18 cellular contexts compared by ENCODE assay signal in the genomic region with DNA sequence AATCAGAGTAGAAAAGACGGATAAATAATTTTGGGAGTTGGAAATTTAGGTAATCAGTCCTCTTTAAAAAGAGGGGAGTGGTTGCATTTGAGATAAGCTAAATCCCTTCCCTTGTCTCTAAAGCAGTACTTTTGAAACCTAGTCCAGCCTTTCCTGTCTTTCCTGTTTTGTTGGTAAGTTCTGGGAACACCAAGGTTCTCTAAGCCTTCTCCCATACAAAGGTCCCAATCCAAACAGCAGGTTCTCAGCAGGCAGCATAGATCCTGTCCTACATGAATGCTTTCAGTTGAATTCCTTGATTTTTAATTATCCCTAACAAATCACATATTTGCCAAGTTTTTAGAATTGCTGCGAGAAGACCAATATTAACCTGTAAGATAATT.
DNase-seq lines count a peak whose midpoint lies in the region; ATAC-seq and TF ChIP-seq lines count a peak whose summit lies in the region.
"Had no signal": no experiment of that assay in that cellular context is flagged by ENCODE, and none has a peak within 500 bp of the region (broad histone marks: within the 10 kb centered on the region; RNA-seq: fewer than 3 reads in every experiment).

No MANE protein-coding gene starts in this region.

- H4K20me1 ChIP-seq in HCT116 (ENCODE audit: insufficient read depth), result no peaks in the 10 kb centered on the region

- H2BK5ac ChIP-seq in trophoblast cell (ENCODE audit: low read depth, low read length, poor library complexity), result no peak overlapping the region

- DNase-seq in HCT116 (ENCODE audit: low read depth, low spot score) (no peak), LoVo (ENCODE audit: low spot score) (peak; percentile 45), esophagus squamous epithelium (lab: John Stamatoyannopoulos, UW) (no peak), trophoblast cell (peak; percentile 63 to 93), T-helper 17 cell (no peak), hypothalamus (lab: John Stamatoyannopoulos, UW) (no peak)
- DNase-seq: activated CD4-positive, alpha-beta T cell treated with anti-CD3 and anti-CD28 coated beads for 1 hour; effector CD8-positive, alpha-beta T cell; foreskin keratinocyte; naive B cell; NCI-H1048; NCI-H2227 treated with DMSO at 0.1 percent for 48 hours; stimulated activated CD4-positive, alpha-beta T cell treated with anti-CD3 and anti-CD28 coated beads, Interleukin-4, amount 100 ng/mL, for 1 hour; upper lobe of left lung had no signal

- no TSS peak for BruUV-seq in HCT116 (replicated peaks; lab: Mats Ljungman, UMichigan)

- no peak overlapping the region for H3K4me3 Mint-ChIP-seq in T-helper 17 cell
- H3K4me3 Mint-ChIP-seq: activated naive CD8-positive, alpha-beta T cell; naive B cell had no signal

- H3K27me3 ChIP-seq in HCT116 (ENCODE audit: insufficient read depth, low read length) (no peaks in the 10 kb centered on the region), esophagus squamous epithelium (no peaks in the 10 kb centered on the region), trophoblast cell (ENCODE audit: insufficient read depth, low read length) (no peaks in the 10 kb centered on the region)
- H3K27me3 ChIP-seq: foreskin keratinocyte, upper lobe of left lung had no signal

- 38 to 43% methylated on average over 2 of the region's 2 CpGs for WGBS in esophagus squamous epithelium, 2 donors
- no CpG with 5 or more reads among the region's 2 CpGs for WGBS in trophoblast cell (ENCODE audit: extremely low coverage, insufficient coverage, insufficient read length)

- intact Hi-C loops in HCT116 (cut with micrococcal nuclease), result no loop called here
- intact Hi-C loops in esophagus squamous epithelium (cut with DNase I), result no loop called here

- H3K4me2 ChIP-seq in HCT116 (ENCODE audit: low read length) (0 out of 2 replicates have a peak overlapping the region, but pooled peaks have one; percentile 15), trophoblast cell (ENCODE audit: low read length) (no peak overlapping the region)

- H3K4me1 Mint-ChIP-seq in T-helper 17 cell, result peaks cover 17% of the 10 kb centered on the region
- H3K4me1 Mint-ChIP-seq: CD14-positive monocyte, naive B cell had no signal

- H2AK5ac ChIP-seq in trophoblast cell (ENCODE audit: low read length), result no peak overlapping the region

- RAD21 ChIA-PET in HCT116 (lab: Charles Lee; ENCODE audit: low non-redundant PET in 1 of 2, low total read pairs in 2 of 2, uncharacterized antibody in 2 of 2, unreplicated experiment in 2 of 2), result no interaction called here

- peaks cover 2% of the 10 kb centered on the region for H3K79me1 ChIP-seq in trophoblast cell (ENCODE audit: low read length)

- H3K4me3 ChIP-seq in HCT116 (replicated peaks in 1 of 2; ENCODE audit: low read depth in 1 of 2, low read length in 2 of 2) (no peak overlapping the region), esophagus squamous epithelium (no peak overlapping the region), trophoblast cell (ENCODE audit: low read depth, low read length) (no peak overlapping the region)
- H3K4me3 ChIP-seq: upper lobe of left lung had no signal

- no peak overlapping the region for H2BK12ac ChIP-seq in trophoblast cell (ENCODE audit: low read length)

- H3K27ac Mint-ChIP-seq in T-helper 17 cell, result no peak overlapping the region
- H3K27ac Mint-ChIP-seq: activated naive CD8-positive, alpha-beta T cell; CD14-positive monocyte; naive B cell had no signal

- H2BK120ac ChIP-seq in trophoblast cell (ENCODE audit: insufficient read depth, low read length, poor library complexity), result no peak overlapping the region

- H2AFZ ChIP-seq in HCT116 (ENCODE audit: low read depth, low read length, poor library complexity, severe bottlenecking) (no peak overlapping the region), trophoblast cell (ENCODE audit: insufficient read depth, low read length, poor library complexity) (no peak overlapping the region)

- H3K23ac ChIP-seq in trophoblast cell (ENCODE audit: low read length), result no peak overlapping the region

- H3K79me2 ChIP-seq in HCT116 (ENCODE audit: insufficient read depth, low read length) (no peaks in the 10 kb centered on the region), trophoblast cell (ENCODE audit: control insufficient read depth, insufficient read depth, low read length, poor library complexity) (no peaks in the 10 kb centered on the region)

- no peak overlapping the region for H4K91ac ChIP-seq in trophoblast cell (ENCODE audit: low read depth, low read length)

- no peak overlapping the region for H3K18ac ChIP-seq in trophoblast cell (ENCODE audit: low read length)

- H3K9ac ChIP-seq in HCT116 (ENCODE audit: low read length), result no peak overlapping the region
- H3K9ac ChIP-seq in trophoblast cell (ENCODE audit: low read length), result no peak overlapping the region

- peaks cover 4% of the 10 kb centered on the region for H3K36me3 Mint-ChIP-seq in T-helper 17 cell (ENCODE audit: low read depth)
- H3K36me3 Mint-ChIP-seq: activated naive CD8-positive, alpha-beta T cell; CD14-positive monocyte; naive B cell had no signal

- H3K27me3 Mint-ChIP-seq in T-helper 17 cell, result peaks cover 64% of the 10 kb centered on the region

- POLR2A ChIA-PET in HCT116 (lab: Charles Lee), result no interaction called here

- TF ChIP-seq RAD21 in HCT116 (IDR thresholded peaks at IDR 0.05; ENCODE audit: low read depth), result no peak

- peaks cover 20 to 46% of the 10 kb centered on the region in 2 experiments for H3K4me1 ChIP-seq in HCT116 (ENCODE audit: control insufficient read depth in 1 of 2, insufficient read depth in 2 of 2, low read length in 2 of 2)
- H3K4me1 ChIP-seq in esophagus squamous epithelium, result peaks cover 18 to 73% (median 56%) of the 10 kb centered on the region in 3 donors
- H3K4me1 ChIP-seq in trophoblast cell (ENCODE audit: control insufficient read depth in 1 of 2, insufficient read depth in 2 of 2, low read length in 2 of 2), result peaks cover 3 to 5% of the 10 kb centered on the region in 2 experiments

- no peak overlapping the region for H3K4ac ChIP-seq in trophoblast cell (ENCODE audit: low read depth, low read length)

- ATAC-seq in HCT116 (no peak; the same call in 1 of the 2 replicates), HG02884 (IDR thresholded peaks at IDR 0.05; ENCODE audit: unreplicated experiment) (no peak), GM18519 (IDR thresholded peaks at IDR 0.05; ENCODE audit: low FRiP score, unreplicated experiment) (no peak), T-helper 17 cell (no peak)

- H4K8ac ChIP-seq in trophoblast cell (ENCODE audit: low read depth, low read length), result no peak overlapping the region

- H4K12ac ChIP-seq in trophoblast cell (ENCODE audit: low read depth, low read length), result no peak overlapping the region

- no peak for TF ChIP-seq CTCF in HCT116 (IDR thresholded peaks at IDR 0.05 in 2 of 3, conservative IDR thresholded peaks at IDR 0.05 in 1 of 3; ENCODE audit: borderline replicate concordance in 1 of 3, insufficient read depth in 1 of 3, low read depth in 2 of 3, low read length in 2 of 3)
- peak in 1 of 6 experiments; percentile 5 for TF ChIP-seq CTCF in esophagus squamous epithelium (IDR thresholded peaks at IDR 0.05)

- no peaks in the 10 kb centered on the region for H3K9me2 ChIP-seq in HCT116 (ENCODE audit: insufficient read depth)

- CTCF ChIA-PET in HCT116 (lab: Charles Lee), result no interaction called here

- no peak overlapping the region for H3K14ac ChIP-seq in trophoblast cell (ENCODE audit: low read length)

- no peaks in the 10 kb centered on the region for H3K36me3 ChIP-seq in HCT116 (ENCODE audit: control insufficient read depth in 1 of 2, insufficient read depth in 2 of 2, low read length in 2 of 2)
- no peaks in the 10 kb centered on the region for H3K36me3 ChIP-seq in esophagus squamous epithelium
- no peaks in the 10 kb centered on the region for H3K36me3 ChIP-seq in trophoblast cell (ENCODE audit: control insufficient read depth in 1 of 2, insufficient read depth in 2 of 2, low read length in 2 of 2)
- H3K36me3 ChIP-seq: upper lobe of left lung had no signal

- no peaks in the 10 kb centered on the region for H3K9me3 ChIP-seq in HCT116 (ENCODE audit: control insufficient read depth in 1 of 2, insufficient read depth in 1 of 2, low read depth in 1 of 2, low read length in 2 of 2)
- no peaks in the 10 kb centered on the region for H3K9me3 ChIP-seq in esophagus squamous epithelium
- H3K9me3 ChIP-seq in trophoblast cell (ENCODE audit: insufficient read depth, low read depth, low read length), result no peaks in the 10 kb centered on the region
- no peaks in the 10 kb centered on the region for H3K9me3 ChIP-seq in T-helper 17 cell (ENCODE audit: control insufficient read depth, low read length, poor library complexity, severe bottlenecking)
- H3K9me3 ChIP-seq: upper lobe of left lung had no signal

- H3K27ac ChIP-seq in HCT116 (ENCODE audit: low read depth, low read length), result no peak overlapping the region
- H3K27ac ChIP-seq in esophagus squamous epithelium, result peak overlapping the region; percentile 46 to 83 (median 68)
- H3K27ac ChIP-seq in trophoblast cell (ENCODE audit: low read depth, low read length), result no peak overlapping the region
- H3K27ac ChIP-seq: foreskin keratinocyte had no signal

- TF ChIP-seq POLR2A in HCT116 (IDR thresholded peaks at IDR 0.05; ENCODE audit: borderline replicate concordance, extremely low read depth, insufficient read depth, insufficient read length), result no peak
- TF ChIP-seq POLR2A in esophagus squamous epithelium (IDR thresholded peaks at IDR 0.05), result no peak

TF ChIP-seq in HCT116, 20 proteins besides CTCF, POLR2A, EP300 and RAD21:
- TF ChIP-seq CBX3 (IDR thresholded peaks at IDR 0.05; ENCODE audit: low read depth), result no peak
- TF ChIP-seq SP1 (IDR thresholded peaks at IDR 0.05; ENCODE audit: low read depth), result peak; percentile 20; the same call in 1 of the 2 replicates

Comparison
In these comparisons a context has a peak if more than half of its experiments do, and no peak if none do; other contexts are left out.
1. DNase-seq: peak in LoVo (single experiment) and trophoblast cell (2 of 2); none in HCT116 (single experiment), esophagus squamous epithelium (single experiment), T-helper 17 cell (0 of 3) and hypothalamus (0 of 51).
2. H3K27ac ChIP-seq: peak in esophagus squamous epithelium (4 of 4); none in HCT116 (single experiment) and trophoblast cell (single experiment).